ENCODE assay signal across 1 cellular context in the genomic region with DNA sequence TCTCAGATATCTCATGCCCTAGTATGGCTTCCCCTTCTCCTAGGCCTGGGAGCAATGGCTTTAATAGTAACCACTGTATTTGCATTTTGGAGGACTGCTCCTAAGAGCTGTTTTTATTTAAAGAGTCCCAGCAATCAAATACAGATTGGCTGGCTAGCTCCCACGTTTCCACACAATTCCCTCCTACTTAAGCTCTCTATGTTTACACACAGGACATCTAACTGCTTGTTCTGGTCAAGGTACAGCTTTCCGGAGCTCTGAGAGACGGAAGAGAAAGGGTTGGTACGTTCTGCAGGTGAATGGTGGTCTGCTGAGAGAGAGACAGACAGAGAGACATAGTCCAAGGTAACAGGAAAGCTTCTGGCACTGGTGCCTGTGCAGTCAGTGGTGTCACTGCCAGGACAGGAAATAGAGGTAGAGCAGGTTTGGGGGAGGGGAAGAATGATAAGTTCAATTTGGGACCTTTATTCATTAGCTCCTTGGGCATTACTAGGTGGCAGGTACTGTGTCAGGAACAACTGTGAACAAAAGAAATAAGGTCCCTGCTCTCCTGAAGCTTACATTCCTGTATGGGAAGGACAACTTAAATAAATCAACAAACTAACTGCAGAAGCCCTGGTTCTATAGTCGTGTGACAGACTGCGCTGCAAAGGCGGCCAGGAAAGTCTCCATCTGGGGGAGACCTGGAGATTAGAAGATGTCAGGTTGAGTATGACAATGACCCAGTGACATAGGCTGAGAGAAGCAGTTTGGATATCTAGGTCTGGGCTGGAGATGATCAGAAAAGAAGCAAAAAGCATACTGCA.
TF ChIP-seq lines count a peak whose summit lies in the region.

No MANE protein-coding gene starts in this region.

TF ChIP-seq in HepG2, 621 proteins besides CTCF, POLR2A, EP300 and RAD21 (continued from another document and continues in another):
- TF ChIP-seq CENPBD1 (CRISPR knock-in tag; IDR thresholded peaks at IDR 0.05; ENCODE audit: borderline replicate concordance, low read depth) (no peak), GATA4 (IDR thresholded peaks at IDR 0.05; ENCODE audit: borderline replicate concordance, low read depth) (peak; percentile 34; the same call in 1 of the 2 replicates), ZNF747 (CRISPR knock-in tag; IDR thresholded peaks at IDR 0.05; ENCODE audit: borderline replicate concordance) (peak; percentile 61; the same call in 1 of the 2 replicates), TGIF2 (CRISPR knock-in tag; IDR thresholded peaks at IDR 0.05) (peak; percentile 88), ZNF337 (CRISPR knock-in tag; IDR thresholded peaks at IDR 0.05; ENCODE audit: borderline replicate concordance, low read depth) (no peak), NR2C2 (CRISPR knock-in tag; IDR thresholded peaks at IDR 0.05; ENCODE audit: borderline replicate concordance) (peak; percentile 66), MXD4 (CRISPR knock-in tag; IDR thresholded peaks at IDR 0.05) (peak; percentile 65; the same call in 1 of the 2 replicates), HDAC1 (CRISPR knock-in tag; IDR thresholded peaks at IDR 0.05) (peak; percentile 65), GTF3A (CRISPR knock-in tag; conservative IDR thresholded peaks at IDR 0.05) (no peak), HCFC1 (IDR thresholded peaks at IDR 0.05; ENCODE audit: low read depth, low read length) (no peak), MXI1 (IDR thresholded peaks at IDR 0.05; ENCODE audit: borderline replicate concordance, low read depth, low read length) (peak; percentile 48; the same call in 1 of the 3 replicates), HES4 (CRISPR knock-in tag; IDR thresholded peaks at IDR 0.05; ENCODE audit: borderline replicate concordance) (no peak), BRCA1 (CRISPR knock-in tag; IDR thresholded peaks at IDR 0.05) (no peak), ZNF597 (CRISPR knock-in tag; IDR thresholded peaks at IDR 0.05) (no peak), ZGPAT (CRISPR knock-in tag; IDR thresholded peaks at IDR 0.05) (peak; percentile 66; the same call in 1 of the 2 replicates), FOXK1 (CRISPR knock-in tag; IDR thresholded peaks at IDR 0.05; ENCODE audit: borderline replicate concordance, low read depth) (peak; percentile 59), ZFX (CRISPR knock-in tag; IDR thresholded peaks at IDR 0.05; ENCODE audit: low read depth) (peak; percentile 58; the same call in 1 of the 2 replicates), KLF11 (CRISPR knock-in tag; IDR thresholded peaks at IDR 0.05) (peak; percentile 72), HNF4G (IDR thresholded peaks at IDR 0.05; ENCODE audit: borderline replicate concordance, low read depth, low read length) (peak; percentile 90), HNF4G (CRISPR knock-in tag; IDR thresholded peaks at IDR 0.05; ENCODE audit: borderline replicate concordance, low read depth) (peak; percentile 59; the same call in 1 of the 2 replicates), TAF1 (CRISPR knock-in tag; IDR thresholded peaks at IDR 0.05) (peak; percentile 72), ZKSCAN5 (CRISPR knock-in tag; IDR thresholded peaks at IDR 0.05) (no peak), TFDP1 (CRISPR knock-in tag; IDR thresholded peaks at IDR 0.05; ENCODE audit: borderline replicate concordance) (peak; percentile 54; the same call in 1 of the 2 replicates), ZNF777 (CRISPR knock-in tag; IDR thresholded peaks at IDR 0.05) (no peak), RAD51 (IDR thresholded peaks at IDR 0.05; ENCODE audit: borderline replicate concordance) (no peak), RBFOX2 (IDR thresholded peaks at IDR 0.05; ENCODE audit: low read depth, low read length) (no peak), ARNTL (CRISPR knock-in tag; IDR thresholded peaks at IDR 0.05) (peak; percentile 92), ZNF253 (CRISPR knock-in tag; IDR thresholded peaks at IDR 0.05; ENCODE audit: borderline replicate concordance) (no peak), TCF7L2 (IDR thresholded peaks at IDR 0.05; ENCODE audit: low read depth, low read length) (no peak), ZNF367 (CRISPR knock-in tag; IDR thresholded peaks at IDR 0.05; ENCODE audit: borderline replicate concordance) (no peak), PHF5A (CRISPR knock-in tag; IDR thresholded peaks at IDR 0.05; ENCODE audit: low read depth, unreplicated experiment) (no peak), ZNF30 (CRISPR knock-in tag; IDR thresholded peaks at IDR 0.05) (no peak), MLLT10 (CRISPR knock-in tag; IDR thresholded peaks at IDR 0.05) (no peak), GLI4 (CRISPR knock-in tag; IDR thresholded peaks at IDR 0.05; ENCODE audit: borderline replicate concordance) (no peak), THRA (CRISPR knock-in tag; IDR thresholded peaks at IDR 0.05; ENCODE audit: borderline replicate concordance) (0 out of 2 replicates have a peak, but pooled peaks have one; percentile 73), XRCC5 (optimal IDR thresholded peaks at IDR 0.05; ENCODE audit: low read length) (no peak), DR1 (CRISPR knock-in tag; IDR thresholded peaks at IDR 0.05) (peak; percentile 62), ZNF326 (CRISPR knock-in tag; IDR thresholded peaks at IDR 0.05; ENCODE audit: borderline replicate concordance) (no peak), ZNF607 (CRISPR knock-in tag; IDR thresholded peaks at IDR 0.05; ENCODE audit: borderline replicate concordance) (no peak; the same call in 1 of the 2 replicates), ZNF224 (CRISPR knock-in tag; IDR thresholded peaks at IDR 0.05) (no peak)
- TF ChIP-seq, protein P1, sequence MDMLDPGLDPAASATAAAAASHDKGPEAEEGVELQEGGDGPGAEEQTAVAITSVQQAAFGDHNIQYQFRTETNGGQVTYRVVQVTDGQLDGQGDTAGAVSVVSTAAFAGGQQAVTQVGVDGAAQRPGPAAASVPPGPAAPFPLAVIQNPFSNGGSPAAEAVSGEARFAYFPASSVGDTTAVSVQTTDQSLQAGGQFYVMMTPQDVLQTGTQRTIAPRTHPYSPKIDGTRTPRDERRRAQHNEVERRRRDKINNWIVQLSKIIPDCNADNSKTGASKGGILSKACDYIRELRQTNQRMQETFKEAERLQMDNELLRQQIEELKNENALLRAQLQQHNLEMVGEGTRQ (IDR thresholded peaks at IDR 0.05; ENCODE audit: low read depth, low read length) = no peak
- TF ChIP-seq, protein P1 (CRISPR knock-in tag; IDR thresholded peaks at IDR 0.05; ENCODE audit: borderline replicate concordance) = no peak
- TF ChIP-seq, protein P2, sequence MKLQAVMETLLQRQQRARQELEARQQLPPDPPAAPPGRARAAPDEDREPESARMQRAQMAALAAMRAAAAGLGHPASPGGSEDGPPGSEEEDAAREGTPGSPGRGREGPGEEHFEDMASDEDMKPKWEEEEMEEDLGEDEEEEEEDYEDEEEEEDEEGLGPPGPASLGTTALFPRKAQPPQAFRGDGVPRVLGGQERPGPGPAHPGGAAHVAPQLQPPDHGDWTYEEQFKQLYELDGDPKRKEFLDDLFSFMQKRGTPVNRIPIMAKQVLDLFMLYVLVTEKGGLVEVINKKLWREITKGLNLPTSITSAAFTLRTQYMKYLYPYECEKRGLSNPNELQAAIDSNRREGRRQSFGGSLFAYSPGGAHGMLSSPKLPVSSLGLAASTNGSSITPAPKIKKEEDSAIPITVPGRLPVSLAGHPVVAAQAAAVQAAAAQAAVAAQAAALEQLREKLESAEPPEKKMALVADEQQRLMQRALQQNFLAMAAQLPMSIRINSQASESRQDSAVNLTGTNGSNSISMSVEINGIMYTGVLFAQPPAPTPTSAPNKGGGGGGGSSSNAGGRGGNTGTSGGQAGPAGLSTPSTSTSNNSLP (IDR thresholded peaks at IDR 0.05; ENCODE audit: low read depth, low read length) = peak; percentile 89
- TF ChIP-seq, protein P3, sequence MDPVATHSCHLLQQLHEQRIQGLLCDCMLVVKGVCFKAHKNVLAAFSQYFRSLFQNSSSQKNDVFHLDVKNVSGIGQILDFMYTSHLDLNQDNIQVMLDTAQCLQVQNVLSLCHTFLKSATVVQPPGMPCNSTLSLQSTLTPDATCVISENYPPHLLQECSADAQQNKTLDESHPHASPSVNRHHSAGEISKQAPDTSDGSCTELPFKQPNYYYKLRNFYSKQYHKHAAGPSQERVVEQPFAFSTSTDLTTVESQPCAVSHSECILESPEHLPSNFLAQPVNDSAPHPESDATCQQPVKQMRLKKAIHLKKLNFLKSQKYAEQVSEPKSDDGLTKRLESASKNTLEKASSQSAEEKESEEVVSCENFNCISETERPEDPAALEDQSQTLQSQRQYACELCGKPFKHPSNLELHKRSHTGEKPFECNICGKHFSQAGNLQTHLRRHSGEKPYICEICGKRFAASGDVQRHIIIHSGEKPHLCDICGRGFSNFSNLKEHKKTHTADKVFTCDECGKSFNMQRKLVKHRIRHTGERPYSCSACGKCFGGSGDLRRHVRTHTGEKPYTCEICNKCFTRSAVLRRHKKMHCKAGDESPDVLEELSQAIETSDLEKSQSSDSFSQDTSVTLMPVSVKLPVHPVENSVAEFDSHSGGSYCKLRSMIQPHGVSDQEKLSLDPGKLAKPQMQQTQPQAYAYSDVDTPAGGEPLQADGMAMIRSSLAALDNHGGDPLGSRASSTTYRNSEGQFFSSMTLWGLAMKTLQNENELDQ (CRISPR knock-in tag; IDR thresholded peaks at IDR 0.05; ENCODE audit: borderline replicate concordance) = no peak
- TF ChIP-seq, protein P4, sequence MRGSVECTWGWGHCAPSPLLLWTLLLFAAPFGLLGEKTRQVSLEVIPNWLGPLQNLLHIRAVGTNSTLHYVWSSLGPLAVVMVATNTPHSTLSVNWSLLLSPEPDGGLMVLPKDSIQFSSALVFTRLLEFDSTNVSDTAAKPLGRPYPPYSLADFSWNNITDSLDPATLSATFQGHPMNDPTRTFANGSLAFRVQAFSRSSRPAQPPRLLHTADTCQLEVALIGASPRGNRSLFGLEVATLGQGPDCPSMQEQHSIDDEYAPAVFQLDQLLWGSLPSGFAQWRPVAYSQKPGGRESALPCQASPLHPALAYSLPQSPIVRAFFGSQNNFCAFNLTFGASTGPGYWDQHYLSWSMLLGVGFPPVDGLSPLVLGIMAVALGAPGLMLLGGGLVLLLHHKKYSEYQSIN (CRISPR knock-in tag; IDR thresholded peaks at IDR 0.05; ENCODE audit: borderline replicate concordance) = no peak
- TF ChIP-seq, protein P5, sequence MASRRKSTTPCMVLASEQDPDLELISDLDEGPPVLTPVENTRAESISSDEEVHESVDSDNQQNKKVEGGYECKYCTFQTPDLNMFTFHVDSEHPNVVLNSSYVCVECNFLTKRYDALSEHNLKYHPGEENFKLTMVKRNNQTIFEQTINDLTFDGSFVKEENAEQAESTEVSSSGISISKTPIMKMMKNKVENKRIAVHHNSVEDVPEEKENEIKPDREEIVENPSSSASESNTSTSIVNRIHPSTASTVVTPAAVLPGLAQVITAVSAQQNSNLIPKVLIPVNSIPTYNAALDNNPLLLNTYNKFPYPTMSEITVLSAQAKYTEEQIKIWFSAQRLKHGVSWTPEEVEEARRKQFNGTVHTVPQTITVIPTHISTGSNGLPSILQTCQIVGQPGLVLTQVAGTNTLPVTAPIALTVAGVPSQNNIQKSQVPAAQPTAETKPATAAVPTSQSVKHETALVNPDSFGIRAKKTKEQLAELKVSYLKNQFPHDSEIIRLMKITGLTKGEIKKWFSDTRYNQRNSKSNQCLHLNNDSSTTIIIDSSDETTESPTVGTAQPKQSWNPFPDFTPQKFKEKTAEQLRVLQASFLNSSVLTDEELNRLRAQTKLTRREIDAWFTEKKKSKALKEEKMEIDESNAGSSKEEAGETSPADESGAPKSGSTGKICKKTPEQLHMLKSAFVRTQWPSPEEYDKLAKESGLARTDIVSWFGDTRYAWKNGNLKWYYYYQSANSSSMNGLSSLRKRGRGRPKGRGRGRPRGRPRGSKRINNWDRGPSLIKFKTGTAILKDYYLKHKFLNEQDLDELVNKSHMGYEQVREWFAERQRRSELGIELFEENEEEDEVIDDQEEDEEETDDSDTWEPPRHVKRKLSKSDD (CRISPR knock-in tag; IDR thresholded peaks at IDR 0.05; ENCODE audit: low read depth) = 0 out of 2 replicates have a peak, but pooled peaks have one; percentile 62
